15 cellular contexts compared by ENCODE assay signal in the genomic region with DNA sequence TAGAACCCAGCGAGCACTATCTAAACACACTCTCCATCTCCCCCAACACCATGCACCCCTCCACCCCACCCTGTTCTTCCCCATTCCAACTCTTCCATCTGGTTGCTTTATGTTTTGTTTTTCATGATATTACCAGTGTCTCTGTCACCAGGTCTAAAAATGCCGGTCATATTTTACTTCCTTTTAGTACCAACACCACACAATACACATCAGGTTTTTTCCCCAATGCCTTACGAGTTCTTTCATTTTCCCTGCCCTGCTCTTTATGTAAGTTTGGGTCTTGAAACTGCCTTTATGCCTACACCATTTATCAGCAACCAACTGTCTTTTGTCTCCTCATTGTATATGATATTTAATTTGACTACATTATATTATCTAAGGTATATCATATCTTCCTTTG.
DNase-seq lines count a peak whose midpoint lies in the region; ATAC-seq and TF ChIP-seq lines count a peak whose summit lies in the region.
"Had no signal": no experiment of that assay in that cellular context is flagged by ENCODE, and none has a peak within 500 bp of the region (broad histone marks: within the 10 kb centered on the region; RNA-seq: fewer than 3 reads in every experiment).

No MANE protein-coding gene starts in this region.

- H3K4me3 Mint-ChIP-seq in activated naive CD8-positive, alpha-beta T cell treated with anti-CD3 and anti-CD28 coated beads, Interleukin-2, amount 50 U/mL, for 24 hours = peak overlapping the region; percentile 38

- no peaks in the 10 kb centered on the region for H3K9me3 ChIP-seq in DND-41 (ENCODE audit: insufficient read depth, low read length, severe bottlenecking)
- H3K9me3 ChIP-seq in KOPT-K1 (ENCODE audit: insufficient read depth, low read length, poor library complexity, severe bottlenecking) = peaks cover 4% of the 10 kb centered on the region
- H3K9me3 ChIP-seq: tibial nerve had no signal

- no peak overlapping the region for H3K9ac ChIP-seq in DND-41 (ENCODE audit: low read depth, low read length)

- 0 out of 2 replicates have a peak overlapping the region, but pooled peaks have one; percentile 3 for H2AFZ ChIP-seq in DND-41 (ENCODE audit: low read depth, low read length)

- no peaks in the 10 kb centered on the region for H3K9me3 Mint-ChIP-seq in activated naive CD8-positive, alpha-beta T cell treated with anti-CD3 and anti-CD28 coated beads, Interleukin-2, amount 50 U/mL, for 24 hours

- no peaks in the 10 kb centered on the region for H3K27me3 Mint-ChIP-seq in activated naive CD8-positive, alpha-beta T cell treated with anti-CD3 and anti-CD28 coated beads, Interleukin-2, amount 50 U/mL, for 24 hours

- H3K4me2 ChIP-seq in DND-41 (ENCODE audit: insufficient read depth, low read length) = no peak overlapping the region

- peaks cover 15% of the 10 kb centered on the region for H3K79me2 ChIP-seq in DND-41 (ENCODE audit: insufficient read depth, low read length)

- H3K27ac ChIP-seq in DND-41 (ENCODE audit: low read length) (peak overlapping the region; percentile 95), KOPT-K1 (ENCODE audit: low read depth, low read length, poor library complexity, severe bottlenecking) (peak overlapping the region; percentile 97)
- H3K27ac ChIP-seq: tibial nerve had no signal

- peaks cover 16% of the 10 kb centered on the region for H3K4me1 Mint-ChIP-seq in activated naive CD8-positive, alpha-beta T cell treated with anti-CD3 and anti-CD28 coated beads, Interleukin-2, amount 50 U/mL, for 24 hours

- no peak for TF ChIP-seq CTCF in DND-41 (IDR thresholded peaks at IDR 0.05; ENCODE audit: borderline replicate concordance, extremely low read depth, low read length, poor library complexity, severe bottlenecking)

- H3K4me3 ChIP-seq in DND-41 (ENCODE audit: low read depth in 1 of 2, low read length in 2 of 2) = no peak overlapping the region
- H3K4me3 ChIP-seq: tibial nerve had no signal

- DNase-seq in DND-41 (no peak), AG08396 (ENCODE audit: low spot score) (no peak), GOT3 (lab: John Stamatoyannopoulos, UW) (no peak), AG08395 (ENCODE audit: low spot score) (no peak)
- no peak for DNase-seq in activated naive CD8-positive, alpha-beta T cell treated with anti-CD3 and anti-CD28 coated beads, Interleukin-2, amount 50 U/mL, for 24 hours
- DNase-seq: dermis blood vessel endothelial cell, DMS153, left colon, NCI-H187 treated with DMSO at 0.1 percent for 48 hours, NCI-H774, Right ventricle myocardium superior had no signal

- H3K4me1 ChIP-seq in DND-41 (ENCODE audit: insufficient read depth, low read length) = peaks cover 60% of the 10 kb centered on the region
- H3K4me1 ChIP-seq: tibial nerve had no signal

- H4K20me1 ChIP-seq in DND-41 (ENCODE audit: insufficient read depth, low read length) = no peaks in the 10 kb centered on the region

- no peaks in the 10 kb centered on the region for H3K27me3 ChIP-seq in DND-41 (ENCODE audit: insufficient read depth, low read length, poor library complexity)
- H3K27me3 ChIP-seq: tibial nerve had no signal

- H3K36me3 Mint-ChIP-seq in activated naive CD8-positive, alpha-beta T cell treated with anti-CD3 and anti-CD28 coated beads, Interleukin-2, amount 50 U/mL, for 24 hours (ENCODE audit: low read depth) = peaks cover 1% of the 10 kb centered on the region

- H3K27ac Mint-ChIP-seq in activated naive CD8-positive, alpha-beta T cell treated with anti-CD3 and anti-CD28 coated beads, Interleukin-2, amount 50 U/mL, for 24 hours = peak overlapping the region; percentile 24

- H3K36me3 ChIP-seq in DND-41 (ENCODE audit: insufficient read depth, low read length) = no peaks in the 10 kb centered on the region
- H3K36me3 ChIP-seq in KOPT-K1 (ENCODE audit: insufficient read depth, low read length) = no peaks in the 10 kb centered on the region
- H3K36me3 ChIP-seq: tibial nerve had no signal

- no peak for ATAC-seq in DND-41 (ENCODE audit: insufficient read depth, low read depth)
- peak; percentile 67 for ATAC-seq in GM19324 (IDR thresholded peaks at IDR 0.05; ENCODE audit: low FRiP score, unreplicated experiment)
- ATAC-seq in activated naive CD8-positive, alpha-beta T cell treated with anti-CD3 and anti-CD28 coated beads, Interleukin-2, amount 50 U/mL, for 24 hours = peak; percentile 49
- ATAC-seq in HG03025 (IDR thresholded peaks at IDR 0.05; ENCODE audit: low FRiP score, unreplicated experiment) = no peak
- ATAC-seq: left colon had no signal

Comparison
In these comparisons a context has a peak if more than half of its experiments do, and no peak if none do; other contexts are left out.
1. ATAC-seq: peak in GM19324 (single experiment) and activated naive CD8-positive, alpha-beta T cell treated with anti-CD3 and anti-CD28 coated beads, Interleukin-2, amount 50 U/mL, for 24 hours (single experiment); none in DND-41 (single experiment) and HG03025 (single experiment).